ENCODE assay signal across 8 cellular contexts in the genomic region with DNA sequence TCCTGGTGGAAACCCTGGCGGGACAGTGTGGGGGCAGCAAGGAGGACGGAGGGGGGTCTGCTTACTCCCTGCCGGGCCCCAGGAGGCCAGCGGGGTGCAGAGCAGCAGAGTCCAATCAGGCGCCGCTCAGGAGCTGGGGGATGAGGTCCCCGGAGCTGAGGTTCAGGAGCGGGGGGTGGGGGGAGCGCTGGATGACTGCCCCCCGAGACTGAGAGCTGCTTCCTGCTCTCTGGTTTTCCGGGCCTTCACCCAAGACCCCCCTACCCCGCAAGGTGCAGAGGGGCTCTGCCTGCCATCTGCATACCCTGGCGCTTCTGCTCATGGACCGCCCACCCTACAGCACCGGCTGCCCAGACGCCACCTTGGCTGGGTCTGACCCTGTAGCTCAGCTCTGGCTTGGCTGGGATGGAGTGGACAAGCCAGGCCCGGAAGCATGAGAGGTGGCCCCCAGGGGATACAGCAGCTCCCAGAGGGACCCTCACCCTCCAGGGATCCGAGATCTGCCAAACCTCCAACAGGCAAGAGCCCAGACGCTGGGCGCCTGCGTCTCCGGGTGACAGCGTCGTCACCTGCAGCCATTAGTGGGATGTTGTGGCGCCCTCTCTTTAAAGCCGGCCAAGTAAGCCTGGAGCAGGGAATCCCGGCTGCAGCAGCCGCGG. TPM values are rescaled to one million over a fixed set of nuclear protein-coding genes. Genes with fewer than 3 reads are reported as not detected.
DNase-seq lines count a peak whose midpoint lies in the region; ATAC-seq and TF ChIP-seq lines count a peak whose summit lies in the region.

No MANE protein-coding gene starts in this region.

- CTCF ChIA-PET in CD8-positive, alpha-beta T cell (lab: Charles Lee) = interaction anchor here (1.3 kb wide), 1 partner anchor 17 kb away, joined by 3 read pairs; no protein-coding TSS in a partner anchor

- H4K20me1 ChIP-seq in hepatocyte (ENCODE audit: insufficient read depth, poor library complexity, severe bottlenecking) = peaks cover 3% of the 10 kb centered on the region

- no peak overlapping the region for H3K4me3 ChIP-seq in CD8-positive, alpha-beta T cell (ENCODE audit: low read depth, low read length)
- peak overlapping the region; percentile 85 for H3K4me3 ChIP-seq in hepatocyte

- 11% methylated on average over 19 of the region's 29 CpGs for WGBS in hepatocyte (ENCODE audit: low lambda C conversion rate, missing lambda C conversion rate)

- H3K27me3 ChIP-seq in CD8-positive, alpha-beta T cell (ENCODE audit: insufficient read depth, low read length) = peaks cover 4% of the 10 kb centered on the region
- H3K27me3 ChIP-seq in hepatocyte = no peaks in the 10 kb centered on the region

- POLR2A ChIA-PET in CD8-positive, alpha-beta T cell (lab: Charles Lee) = no interaction called here

- H3K79me2 ChIP-seq in hepatocyte = no peaks in the 10 kb centered on the region

- no peak for TF ChIP-seq CTCF in CD8-positive, alpha-beta T cell (IDR thresholded peaks at IDR 0.05)
- no peak for TF ChIP-seq CTCF in VCaP (conservative IDR thresholded peaks at IDR 0.05)
- TF ChIP-seq CTCF in hepatocyte (IDR thresholded peaks at IDR 0.05; ENCODE audit: poor library complexity) = no peak

- H3K4me1 ChIP-seq in CD8-positive, alpha-beta T cell (ENCODE audit: insufficient read depth, low read length) = no peaks in the 10 kb centered on the region
- H3K4me1 ChIP-seq in hepatocyte (ENCODE audit: insufficient read depth) = peaks cover 22% of the 10 kb centered on the region

- H3K4me3 Mint-ChIP-seq in CD8-positive, alpha-beta T cell = peak overlapping the region; percentile 18

- no peaks in the 10 kb centered on the region for H3K9me3 Mint-ChIP-seq in CD8-positive, alpha-beta T cell

- intact Hi-C loops in CD8-positive, alpha-beta T cell (cut with DNase I, micrococcal nuclease) = no loop called here

- no peaks in the 10 kb centered on the region for H3K4me1 Mint-ChIP-seq in CD8-positive, alpha-beta T cell (ENCODE audit: low read depth)

- no peaks in the 10 kb centered on the region for H3K36me3 Mint-ChIP-seq in CD8-positive, alpha-beta T cell

- H3K9me2 ChIP-seq in hepatocyte (replicated peaks; ENCODE audit: insufficient read depth) = no peaks in the 10 kb centered on the region

- H3K27me3 Mint-ChIP-seq in CD8-positive, alpha-beta T cell (ENCODE audit: low read depth) = peaks cover 17% of the 10 kb centered on the region

- peak overlapping the region; percentile 100 for H3K4me2 ChIP-seq in hepatocyte

- H3K36me3 ChIP-seq in CD8-positive, alpha-beta T cell (ENCODE audit: insufficient read depth, low read length) = no peaks in the 10 kb centered on the region
- no peaks in the 10 kb centered on the region for H3K36me3 ChIP-seq in hepatocyte (replicated peaks; ENCODE audit: insufficient read depth, low read depth)

- H2AFZ ChIP-seq in hepatocyte = peak overlapping the region; percentile 76

- H3K27ac ChIP-seq in CD8-positive, alpha-beta T cell (ENCODE audit: low read depth, low read length) = no peak overlapping the region
- H3K27ac ChIP-seq in VCaP = peak overlapping the region; percentile 36; the same call in 1 of the 2 replicates
- no peak overlapping the region for H3K27ac ChIP-seq in hepatocyte

- no peak for ATAC-seq in CD8-positive, alpha-beta T cell
- ATAC-seq in HG02870 (IDR thresholded peaks at IDR 0.05; ENCODE audit: unreplicated experiment) = no peak

- no peak overlapping the region for H3K27ac Mint-ChIP-seq in CD8-positive, alpha-beta T cell

- no peak for DNase-seq in CD8-positive, alpha-beta T cell
- no peak for DNase-seq in hepatocyte (ENCODE audit: low spot score)
- peak; percentile 74 for DNase-seq in retina
- DNase-seq in HK-2 (ENCODE audit: unreplicated experiment) = no peak
- no peak for DNase-seq in stimulated activated CD8-positive, alpha-beta memory T cell treated with anti-CD3 and anti-CD28 coated beads, Interleukin-4, amount 100 ng/mL, for 48 hours
- DNase-seq in activated CD4-positive, alpha-beta T cell treated with anti-CD3 and anti-CD28 coated beads, Interleukin-2, amount 50 U/mL, for 48 hours = no peak

- no peaks in the 10 kb centered on the region for H3K9me3 ChIP-seq in CD8-positive, alpha-beta T cell (ENCODE audit: low read length)
- no peaks in the 10 kb centered on the region for H3K9me3 ChIP-seq in hepatocyte (ENCODE audit: low read depth)

RNA-seq across cellular contexts. Expression of gene KNDC1, which starts 0.9 kb away (rescaled TPM):
- total RNA-seq in CD8-positive, alpha-beta T cell = not detected
- total RNA-seq in hepatocyte = 3.8 and 13.4 TPM in 2 replicates
- 4.0 and 4.3 TPM in 2 replicates for polyA plus RNA-seq in hepatocyte
